8 cellular contexts compared by ENCODE assay signal in the genomic region with DNA sequence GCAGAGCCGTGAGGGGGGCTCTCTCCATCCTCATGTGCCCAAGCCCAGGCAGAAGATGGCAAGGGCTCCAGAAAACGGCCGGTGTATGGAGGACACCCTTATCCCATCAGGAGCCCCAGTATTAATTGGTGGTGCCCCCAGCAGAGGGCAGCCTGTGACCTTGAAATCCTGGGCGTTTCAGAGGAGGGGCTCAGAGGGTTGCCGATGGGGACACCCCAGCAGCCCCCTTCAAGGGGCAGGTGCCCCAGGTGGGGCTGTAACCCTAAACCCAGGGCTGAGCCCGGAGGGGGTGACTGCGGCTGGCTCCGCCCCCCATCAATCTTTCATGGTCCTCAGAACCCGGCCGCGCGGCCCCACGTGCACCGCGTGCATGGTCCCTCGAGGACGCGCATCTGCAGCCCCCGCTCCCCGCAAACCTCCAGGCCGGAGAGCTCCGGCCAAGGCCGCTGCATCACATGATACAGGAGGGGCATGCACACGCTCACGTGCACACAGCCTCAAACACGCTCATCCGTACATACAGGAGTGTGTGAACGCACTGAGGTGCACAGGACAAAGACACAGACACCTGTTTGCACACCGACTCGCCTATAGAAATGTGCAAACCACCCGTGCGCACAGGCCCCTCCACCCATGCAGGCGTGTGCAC. TPM values are rescaled to one million over a fixed set of nuclear protein-coding genes. Genes with fewer than 3 reads are reported as not detected.
DNase-seq lines count a peak whose midpoint lies in the region; ATAC-seq and TF ChIP-seq lines count a peak whose summit lies in the region.

No MANE protein-coding gene starts in this region.

- peaks cover 8 to 12% of the 10 kb centered on the region in 2 donors for H3K36me3 ChIP-seq in ascending aorta

- no peak overlapping the region for H3K27ac ChIP-seq in ascending aorta

- H3K9me3 Mint-ChIP-seq in stimulated activated effector memory CD8-positive, alpha-beta T cell treated with anti-CD3 and anti-CD28 coated beads, Interleukin-12 subunit alpha, Interleukin-12 subunit beta, amount 100 ng/mL, for 72 hours, result no peaks in the 10 kb centered on the region

- peaks cover 7 to 20% of the 10 kb centered on the region in 2 donors for H3K4me1 ChIP-seq in ascending aorta

- DNase-seq in GM10266 (ENCODE audit: extremely low spot score) (peak; percentile 40), NCI-H2227 treated with DMSO at 0.1 percent for 48 hours (lab: John Stamatoyannopoulos, UW) (peak; percentile 9), ascending aorta (ENCODE audit: low spot score in 2 of 2) (no peak), iris pigment epithelial cell (ENCODE audit: low read depth) (peak; percentile 11), kidney tubule cell (ENCODE audit: low spot score) (no peak)
- no peak for DNase-seq in stimulated activated effector memory CD8-positive, alpha-beta T cell treated with anti-CD3 and anti-CD28 coated beads, Interleukin-12 subunit alpha, Interleukin-12 subunit beta, amount 100 ng/mL, for 72 hours (ENCODE audit: low spot score in 2 of 2)

- no peak overlapping the region for H3K27ac Mint-ChIP-seq in stimulated activated effector memory CD8-positive, alpha-beta T cell treated with anti-CD3 and anti-CD28 coated beads, Interleukin-12 subunit alpha, Interleukin-12 subunit beta, amount 100 ng/mL, for 72 hours

- TF ChIP-seq CTCF in GM10266 (IDR thresholded peaks at IDR 0.05; ENCODE audit: control insufficient read depth, insufficient read depth, low read depth, missing control alignments) (peak; percentile 43), ascending aorta (IDR thresholded peaks at IDR 0.05) (peak in 1 of 3 experiments; percentile 23)

- peaks cover 35% of the 10 kb centered on the region for H3K36me3 Mint-ChIP-seq in stimulated activated effector memory CD8-positive, alpha-beta T cell treated with anti-CD3 and anti-CD28 coated beads, Interleukin-12 subunit alpha, Interleukin-12 subunit beta, amount 100 ng/mL, for 72 hours

- H3K4me3 Mint-ChIP-seq in stimulated activated effector memory CD8-positive, alpha-beta T cell treated with anti-CD3 and anti-CD28 coated beads, Interleukin-12 subunit alpha, Interleukin-12 subunit beta, amount 100 ng/mL, for 72 hours, result peak overlapping the region; percentile 82

- no peaks in the 10 kb centered on the region for H3K9me3 ChIP-seq in ascending aorta

- peak overlapping the region; percentile 82 for H3K4me3 ChIP-seq in ascending aorta

- no peaks in the 10 kb centered on the region for H3K27me3 ChIP-seq in ascending aorta

- no peak for ATAC-seq in stimulated activated effector memory CD8-positive, alpha-beta T cell treated with anti-CD3 and anti-CD28 coated beads, Interleukin-12 subunit alpha, Interleukin-12 subunit beta, amount 100 ng/mL, for 72 hours
- no peak for ATAC-seq in HG03196 (IDR thresholded peaks at IDR 0.05; ENCODE audit: unreplicated experiment)
- ATAC-seq in HG03175 (IDR thresholded peaks at IDR 0.05; ENCODE audit: unreplicated experiment), result no peak

- intact Hi-C loops in ascending aorta (cut with DNase I), result loop anchor here (5.0 kb wide), 1 partner anchor 214 kb away; a partner anchor contains a TSS

- H3K4me1 Mint-ChIP-seq in stimulated activated effector memory CD8-positive, alpha-beta T cell treated with anti-CD3 and anti-CD28 coated beads, Interleukin-12 subunit alpha, Interleukin-12 subunit beta, amount 100 ng/mL, for 72 hours, result peaks cover 24% of the 10 kb centered on the region

RNA-seq across cellular contexts. Expression of a gene that starts 1.0 kb away (rescaled TPM):
- 12.3 TPM for total RNA-seq in ascending aorta

RNA-seq across cellular contexts. Expression of a gene that starts 9.9 kb away (rescaled TPM):
- total RNA-seq in ascending aorta, result 9.5 TPM

RNA-seq across cellular contexts. Expression of a gene that starts 23.4 kb away (rescaled TPM):
- not detected for total RNA-seq in ascending aorta

RNA-seq across cellular contexts. Expression of a gene that starts 29.3 kb away (rescaled TPM):
- 35.1 TPM for total RNA-seq in ascending aorta

RNA-seq across cellular contexts. Expression of a gene that starts 49.9 kb away (rescaled TPM):
- 43.1 TPM for total RNA-seq in ascending aorta

Comparison
In these comparisons a context has a peak if more than half of its experiments do, and no peak if none do; other contexts are left out.
1. DNase-seq: peak in GM10266 (single experiment), NCI-H2227 treated with DMSO at 0.1 percent for 48 hours (single experiment) and iris pigment epithelial cell (single experiment); none in ascending aorta (0 of 2), stimulated activated effector memory CD8-positive, alpha-beta T cell treated with anti-CD3 and anti-CD28 coated beads, Interleukin-12 subunit alpha, Interleukin-12 subunit beta, amount 100 ng/mL, for 72 hours (0 of 2) and kidney tubule cell (single experiment).